In the genomic region with DNA sequence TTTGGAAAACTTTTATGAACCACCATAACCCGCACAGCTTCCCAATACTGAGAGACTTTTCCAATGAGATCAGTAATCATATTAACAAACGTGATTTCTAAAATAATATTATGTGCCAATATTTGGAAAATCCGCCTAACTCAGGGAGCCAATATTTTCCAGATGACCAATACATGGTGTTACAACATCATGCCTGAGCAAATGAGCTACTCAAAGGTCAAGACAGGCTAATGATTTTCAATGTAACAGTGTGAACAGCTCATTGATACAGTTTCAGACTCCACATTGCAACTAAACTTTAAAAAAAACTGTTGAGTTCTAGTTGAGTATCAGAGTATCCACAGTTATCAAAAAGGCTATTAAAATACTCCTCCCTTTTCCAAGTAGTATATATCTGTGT, we compare ENCODE assay signal across 1 cellular context.
TF ChIP-seq lines count a peak whose summit lies in the region.

No MANE protein-coding gene starts in this region.

TF ChIP-seq in K562, 482 proteins besides CTCF, POLR2A, EP300 and RAD21:
- TF ChIP-seq, protein P1, sequence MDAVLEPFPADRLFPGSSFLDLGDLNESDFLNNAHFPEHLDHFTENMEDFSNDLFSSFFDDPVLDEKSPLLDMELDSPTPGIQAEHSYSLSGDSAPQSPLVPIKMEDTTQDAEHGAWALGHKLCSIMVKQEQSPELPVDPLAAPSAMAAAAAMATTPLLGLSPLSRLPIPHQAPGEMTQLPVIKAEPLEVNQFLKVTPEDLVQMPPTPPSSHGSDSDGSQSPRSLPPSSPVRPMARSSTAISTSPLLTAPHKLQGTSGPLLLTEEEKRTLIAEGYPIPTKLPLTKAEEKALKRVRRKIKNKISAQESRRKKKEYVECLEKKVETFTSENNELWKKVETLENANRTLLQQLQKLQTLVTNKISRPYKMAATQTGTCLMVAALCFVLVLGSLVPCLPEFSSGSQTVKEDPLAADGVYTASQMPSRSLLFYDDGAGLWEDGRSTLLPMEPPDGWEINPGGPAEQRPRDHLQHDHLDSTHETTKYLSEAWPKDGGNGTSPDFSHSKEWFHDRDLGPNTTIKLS (IDR thresholded peaks at IDR 0.05; ENCODE audit: borderline replicate concordance, low read depth), result no peak
- TF ChIP-seq MTA3 (IDR thresholded peaks at IDR 0.05; ENCODE audit: borderline replicate concordance) (no peak), XRCC4 (IDR thresholded peaks at IDR 0.05; ENCODE audit: extremely low read depth, insufficient read depth, insufficient read length) (no peak), GTF2A2 (tag; IDR thresholded peaks at IDR 0.05) (no peak), EGR1 (conservative IDR thresholded peaks at IDR 0.05) (no peak), EHMT2 (IDR thresholded peaks at IDR 0.05) (no peak)
- TF ChIP-seq, protein P2, sequence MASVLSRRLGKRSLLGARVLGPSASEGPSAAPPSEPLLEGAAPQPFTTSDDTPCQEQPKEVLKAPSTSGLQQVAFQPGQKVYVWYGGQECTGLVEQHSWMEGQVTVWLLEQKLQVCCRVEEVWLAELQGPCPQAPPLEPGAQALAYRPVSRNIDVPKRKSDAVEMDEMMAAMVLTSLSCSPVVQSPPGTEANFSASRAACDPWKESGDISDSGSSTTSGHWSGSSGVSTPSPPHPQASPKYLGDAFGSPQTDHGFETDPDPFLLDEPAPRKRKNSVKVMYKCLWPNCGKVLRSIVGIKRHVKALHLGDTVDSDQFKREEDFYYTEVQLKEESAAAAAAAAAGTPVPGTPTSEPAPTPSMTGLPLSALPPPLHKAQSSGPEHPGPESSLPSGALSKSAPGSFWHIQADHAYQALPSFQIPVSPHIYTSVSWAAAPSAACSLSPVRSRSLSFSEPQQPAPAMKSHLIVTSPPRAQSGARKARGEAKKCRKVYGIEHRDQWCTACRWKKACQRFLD (CRISPR knock-in tag; IDR thresholded peaks at IDR 0.05), result no peak
- TF ChIP-seq, protein P3, sequence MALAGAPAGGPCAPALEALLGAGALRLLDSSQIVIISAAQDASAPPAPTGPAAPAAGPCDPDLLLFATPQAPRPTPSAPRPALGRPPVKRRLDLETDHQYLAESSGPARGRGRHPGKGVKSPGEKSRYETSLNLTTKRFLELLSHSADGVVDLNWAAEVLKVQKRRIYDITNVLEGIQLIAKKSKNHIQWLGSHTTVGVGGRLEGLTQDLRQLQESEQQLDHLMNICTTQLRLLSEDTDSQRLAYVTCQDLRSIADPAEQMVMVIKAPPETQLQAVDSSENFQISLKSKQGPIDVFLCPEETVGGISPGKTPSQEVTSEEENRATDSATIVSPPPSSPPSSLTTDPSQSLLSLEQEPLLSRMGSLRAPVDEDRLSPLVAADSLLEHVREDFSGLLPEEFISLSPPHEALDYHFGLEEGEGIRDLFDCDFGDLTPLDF (CRISPR knock-in tag; IDR thresholded peaks at IDR 0.05), result no peak
- TF ChIP-seq, protein P4, sequence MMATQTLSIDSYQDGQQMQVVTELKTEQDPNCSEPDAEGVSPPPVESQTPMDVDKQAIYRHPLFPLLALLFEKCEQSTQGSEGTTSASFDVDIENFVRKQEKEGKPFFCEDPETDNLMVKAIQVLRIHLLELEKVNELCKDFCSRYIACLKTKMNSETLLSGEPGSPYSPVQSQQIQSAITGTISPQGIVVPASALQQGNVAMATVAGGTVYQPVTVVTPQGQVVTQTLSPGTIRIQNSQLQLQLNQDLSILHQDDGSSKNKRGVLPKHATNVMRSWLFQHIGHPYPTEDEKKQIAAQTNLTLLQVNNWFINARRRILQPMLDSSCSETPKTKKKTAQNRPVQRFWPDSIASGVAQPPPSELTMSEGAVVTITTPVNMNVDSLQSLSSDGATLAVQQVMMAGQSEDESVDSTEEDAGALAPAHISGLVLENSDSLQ (IDR thresholded peaks at IDR 0.05), result no peak
